In genomic region chr16:57657228-57657627, GRCh38 we compare ENCODE assay signal across 1 cellular context.
TF ChIP-seq lines count a peak whose summit lies in the region.

No MANE protein-coding gene starts in this region.

TF ChIP-seq in HepG2, 621 proteins besides CTCF, POLR2A, EP300 and RAD21:
- TF ChIP-seq GMEB1 (CRISPR knock-in tag; IDR thresholded peaks at IDR 0.05; ENCODE audit: borderline replicate concordance) (no peak), ZNF207 (IDR thresholded peaks at IDR 0.05; ENCODE audit: borderline replicate concordance) (no peak), GLI4 (CRISPR knock-in tag; IDR thresholded peaks at IDR 0.05; ENCODE audit: borderline replicate concordance) (no peak), FOXP1 (IDR thresholded peaks at IDR 0.05) (no peak), FOXP1 (CRISPR knock-in tag; IDR thresholded peaks at IDR 0.05) (no peak), ZFP62 (CRISPR knock-in tag; IDR thresholded peaks at IDR 0.05) (no peak), JDP2 (CRISPR knock-in tag; IDR thresholded peaks at IDR 0.05; ENCODE audit: borderline replicate concordance) (no peak), REL (CRISPR knock-in tag; conservative IDR thresholded peaks at IDR 0.05) (no peak), NR1H2 (CRISPR knock-in tag; IDR thresholded peaks at IDR 0.05; ENCODE audit: borderline replicate concordance, low read depth) (no peak), ZNF224 (CRISPR knock-in tag; IDR thresholded peaks at IDR 0.05) (no peak), MEIS2 (CRISPR knock-in tag; IDR thresholded peaks at IDR 0.05) (no peak), ASH2L (IDR thresholded peaks at IDR 0.05; ENCODE audit: insufficient read length, low read depth, low read length) (no peak), FOXJ3 (CRISPR knock-in tag; IDR thresholded peaks at IDR 0.05; ENCODE audit: borderline replicate concordance) (no peak), PBX2 (CRISPR knock-in tag; IDR thresholded peaks at IDR 0.05) (no peak), ZNF777 (CRISPR knock-in tag; IDR thresholded peaks at IDR 0.05) (no peak)
- TF ChIP-seq, protein P1, sequence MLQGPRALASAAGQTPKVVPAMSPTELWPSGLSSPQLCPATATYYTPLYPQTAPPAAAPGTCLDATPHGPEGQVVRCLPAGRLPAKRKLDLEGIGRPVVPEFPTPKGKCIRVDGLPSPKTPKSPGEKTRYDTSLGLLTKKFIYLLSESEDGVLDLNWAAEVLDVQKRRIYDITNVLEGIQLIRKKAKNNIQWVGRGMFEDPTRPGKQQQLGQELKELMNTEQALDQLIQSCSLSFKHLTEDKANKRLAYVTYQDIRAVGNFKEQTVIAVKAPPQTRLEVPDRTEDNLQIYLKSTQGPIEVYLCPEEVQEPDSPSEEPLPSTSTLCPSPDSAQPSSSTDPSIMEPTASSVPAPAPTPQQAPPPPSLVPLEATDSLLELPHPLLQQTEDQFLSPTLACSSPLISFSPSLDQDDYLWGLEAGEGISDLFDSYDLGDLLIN (CRISPR knock-in tag; IDR thresholded peaks at IDR 0.05; ENCODE audit: borderline replicate concordance): no peak
